In the genomic region with DNA sequence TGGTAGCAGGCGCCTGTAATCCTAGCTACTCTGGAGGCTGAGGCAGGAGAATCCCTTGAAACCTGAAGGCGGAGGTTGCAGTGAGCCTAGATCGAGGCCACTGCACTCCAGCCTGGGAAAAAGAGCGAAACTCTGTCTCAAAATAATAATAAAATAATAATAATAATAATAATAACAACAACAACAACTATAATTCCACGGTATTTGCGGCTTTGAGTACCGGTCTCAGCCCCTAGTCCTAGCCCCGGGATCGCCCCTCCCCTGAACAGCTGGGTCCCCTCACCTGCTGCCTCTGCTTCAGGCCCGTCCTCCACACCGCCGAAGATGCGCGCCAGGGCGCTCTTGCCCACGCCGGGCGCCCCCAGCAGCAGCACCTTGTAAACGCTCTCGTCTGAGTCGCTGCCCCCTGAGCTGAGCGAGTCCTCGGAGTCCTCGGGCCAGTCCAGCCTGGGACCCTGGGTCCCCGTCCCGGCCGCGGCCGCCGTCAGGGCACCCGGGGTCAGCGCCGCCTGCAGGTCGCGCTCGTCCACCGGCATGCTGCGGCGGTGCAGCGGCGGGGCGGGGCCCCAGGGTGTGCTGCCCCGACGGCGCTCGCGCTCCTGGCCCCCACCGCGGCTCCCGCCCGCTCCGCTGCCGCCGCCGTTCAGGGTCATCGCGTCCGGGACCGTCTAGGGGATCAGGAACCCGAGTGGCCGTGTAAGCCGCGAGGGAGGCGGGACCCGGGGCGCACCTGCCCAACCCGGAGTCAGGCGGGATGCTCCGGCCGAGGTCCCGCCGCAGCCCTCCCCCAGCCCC, we compare ENCODE assay signal across 8 cellular contexts. TPM values are rescaled to one million over a fixed set of nuclear protein-coding genes. Genes with fewer than 3 reads are reported as not detected.
DNase-seq lines count a peak whose midpoint lies in the region; ATAC-seq and TF ChIP-seq lines count a peak whose summit lies in the region.

No MANE protein-coding gene starts in this region.

- H3F3A ChIP-seq in DOHH2 (ENCODE audit: control insufficient read depth, insufficient read depth), result 0 out of 2 replicates have a peak, but pooled peaks cover 3% of the 10 kb centered on the region

- H3K27ac ChIP-seq in DOHH2 (ENCODE audit: low read depth, low read length) (no peak overlapping the region), HUES48 (ENCODE audit: low read depth, low read length) (no peak overlapping the region), rectal smooth muscle tissue (ENCODE audit: low read depth, low read length) (peak overlapping the region; percentile 87)

- H3K4me3 ChIP-seq in DOHH2 (ENCODE audit: low read length), result no peak overlapping the region
- H3K4me3 ChIP-seq in HUES48 (ENCODE audit: low read depth, low read length), result peak overlapping the region; percentile 59
- peak overlapping the region; percentile 68 for H3K4me3 ChIP-seq in rectal smooth muscle tissue (ENCODE audit: low read length)

- H3K4me2 ChIP-seq in DOHH2 (ENCODE audit: low read length), result no peak overlapping the region

- TF ChIP-seq CTCF in DOHH2 (IDR thresholded peaks at IDR 0.05; ENCODE audit: low read depth, low read length, poor library complexity, severe bottlenecking), result peak; percentile 21

- no peak overlapping the region for H3K9ac ChIP-seq in HUES48 (ENCODE audit: low read depth, low read length)
- H3K9ac ChIP-seq in rectal smooth muscle tissue (ENCODE audit: low read length), result no peak overlapping the region

- H3K9me3 ChIP-seq in DOHH2 (ENCODE audit: control insufficient read depth, insufficient read depth, low read length) (no peaks in the 10 kb centered on the region), HUES48 (ENCODE audit: control insufficient read depth, insufficient read depth, low read length) (no peaks in the 10 kb centered on the region)

- H3K9me3 Mint-ChIP-seq in activated T-helper 2 cell treated with anti-CD3 and anti-CD28 coated beads, Interferon-gamma antibody, Interleukin-2, Interleukin-4, amounts not matched to agents 10 μg/mL and 5 μg/mL and 100 μg/mL, durations not matched to agents 14 hours and 24 hours and 36 hours, result no peaks in the 10 kb centered on the region

- H3K27me3 ChIP-seq in DOHH2 (ENCODE audit: control insufficient read depth, low read length), result peaks cover 45% of the 10 kb centered on the region
- peaks cover 48% of the 10 kb centered on the region for H3K27me3 ChIP-seq in HUES48 (ENCODE audit: control insufficient read depth, insufficient read depth, low read length)
- no peaks in the 10 kb centered on the region for H3K27me3 ChIP-seq in rectal smooth muscle tissue (ENCODE audit: control insufficient read depth, insufficient read depth, low read length)

- ATAC-seq in HG02588 (IDR thresholded peaks at IDR 0.05; ENCODE audit: unreplicated experiment), result no peak

- peak overlapping the region; percentile 13 for H3K4me3 Mint-ChIP-seq in activated T-helper 2 cell treated with anti-CD3 and anti-CD28 coated beads, Interferon-gamma antibody, Interleukin-2, Interleukin-4, amounts not matched to agents 10 μg/mL and 5 μg/mL and 100 μg/mL, durations not matched to agents 14 hours and 24 hours and 36 hours (ENCODE audit: low read depth)

- peaks cover 36% of the 10 kb centered on the region for H3K27me3 Mint-ChIP-seq in activated T-helper 2 cell treated with anti-CD3 and anti-CD28 coated beads, Interferon-gamma antibody, Interleukin-2, Interleukin-4, amounts not matched to agents 10 μg/mL and 5 μg/mL and 100 μg/mL, durations not matched to agents 14 hours and 24 hours and 36 hours (ENCODE audit: low read depth)

- H3K4me1 ChIP-seq in DOHH2 (ENCODE audit: control insufficient read depth, low read length), result no peaks in the 10 kb centered on the region
- no peaks in the 10 kb centered on the region; the same call in 1 of the 2 replicates for H3K4me1 ChIP-seq in HUES48 (ENCODE audit: control insufficient read depth, insufficient read depth, low read length)
- H3K4me1 ChIP-seq in rectal smooth muscle tissue (ENCODE audit: control insufficient read depth, insufficient read depth, low read length), result peaks cover 12% of the 10 kb centered on the region

- H3K79me2 ChIP-seq in DOHH2 (ENCODE audit: control insufficient read depth, low read length), result no peaks in the 10 kb centered on the region

- peaks cover 20% of the 10 kb centered on the region for H3K4me1 Mint-ChIP-seq in activated T-helper 2 cell treated with anti-CD3 and anti-CD28 coated beads, Interferon-gamma antibody, Interleukin-2, Interleukin-4, amounts not matched to agents 10 μg/mL and 5 μg/mL and 100 μg/mL, durations not matched to agents 14 hours and 24 hours and 36 hours (ENCODE audit: low read depth)

- no peak overlapping the region for H3K27ac Mint-ChIP-seq in activated T-helper 2 cell treated with anti-CD3 and anti-CD28 coated beads, Interferon-gamma antibody, Interleukin-2, Interleukin-4, amounts not matched to agents 10 μg/mL and 5 μg/mL and 100 μg/mL, durations not matched to agents 14 hours and 24 hours and 36 hours

- H3K36me3 Mint-ChIP-seq in activated T-helper 2 cell treated with anti-CD3 and anti-CD28 coated beads, Interferon-gamma antibody, Interleukin-2, Interleukin-4, amounts not matched to agents 10 μg/mL and 5 μg/mL and 100 μg/mL, durations not matched to agents 14 hours and 24 hours and 36 hours (ENCODE audit: low read depth), result no peaks in the 10 kb centered on the region

- DNase-seq in activated T-helper 2 cell treated with anti-CD3 and anti-CD28 coated beads, Interferon-gamma antibody, Interleukin-2, Interleukin-4, amounts not matched to agents 10 μg/mL and 5 μg/mL and 100 μg/mL, durations not matched to agents 14 hours and 24 hours and 36 hours (ENCODE audit: low spot score), result peak; percentile 29
- DNase-seq in glomerular visceral epithelial cell (ENCODE audit: extremely low spot score) (peak; percentile 50), DMS79 (lab: John Stamatoyannopoulos, UW) (no peak), epidermal melanocyte (ENCODE audit: insufficient read length, low spot score) (no peak)

- H3K36me3 ChIP-seq in DOHH2 (ENCODE audit: control insufficient read depth, low read length) (no peaks in the 10 kb centered on the region), HUES48 (ENCODE audit: control insufficient read depth, insufficient read depth, low read length) (no peaks in the 10 kb centered on the region), rectal smooth muscle tissue (ENCODE audit: control insufficient read depth, insufficient read depth, low read length) (no peaks in the 10 kb centered on the region)

- H4K20me1 ChIP-seq in DOHH2 (ENCODE audit: control insufficient read depth, insufficient read depth, low read depth, low read length), result no peaks in the 10 kb centered on the region

- intact Hi-C loops in activated T-helper 2 cell treated with anti-CD3 and anti-CD28 coated beads, Interferon-gamma antibody, Interleukin-2, Interleukin-4, amounts not matched to agents 10 μg/mL and 5 μg/mL and 100 μg/mL, durations not matched to agents 14 hours and 24 hours and 36 hours (cut with micrococcal nuclease), result loop anchor here (5.0 kb wide), 2 partner anchors 42 to 92 kb away; a partner anchor contains a TSS

- H3K9me2 ChIP-seq in DOHH2 (replicated peaks; ENCODE audit: control insufficient read depth, low read length), result no peaks in the 10 kb centered on the region

RNA-seq across cellular contexts. Expression of a gene that starts 0.6 kb away (rescaled TPM):
- 1.2 and 1.8 TPM in 2 replicates for total RNA-seq in activated T-helper 2 cell treated with anti-CD3 and anti-CD28 coated beads, Interferon-gamma antibody, Interleukin-2, Interleukin-4, amounts not matched to agents 10 μg/mL and 5 μg/mL and 100 μg/mL, durations not matched to agents 14 hours and 24 hours and 36 hours

RNA-seq across cellular contexts. Expression of a gene that starts 6.0 kb away (rescaled TPM):
- not detected in 2 replicates for total RNA-seq in activated T-helper 2 cell treated with anti-CD3 and anti-CD28 coated beads, Interferon-gamma antibody, Interleukin-2, Interleukin-4, amounts not matched to agents 10 μg/mL and 5 μg/mL and 100 μg/mL, durations not matched to agents 14 hours and 24 hours and 36 hours

RNA-seq across cellular contexts. Expression of a gene that starts 9.5 kb away (rescaled TPM):
- total RNA-seq in activated T-helper 2 cell treated with anti-CD3 and anti-CD28 coated beads, Interferon-gamma antibody, Interleukin-2, Interleukin-4, amounts not matched to agents 10 μg/mL and 5 μg/mL and 100 μg/mL, durations not matched to agents 14 hours and 24 hours and 36 hours, result 161 and 165 TPM in 2 replicates

RNA-seq across cellular contexts. Expression of a gene that starts 10.6 kb away (rescaled TPM):
- total RNA-seq in activated T-helper 2 cell treated with anti-CD3 and anti-CD28 coated beads, Interferon-gamma antibody, Interleukin-2, Interleukin-4, amounts not matched to agents 10 μg/mL and 5 μg/mL and 100 μg/mL, durations not matched to agents 14 hours and 24 hours and 36 hours, result 35.3 and 36.8 TPM in 2 replicates

RNA-seq across cellular contexts. Expression of a gene that starts 36.3 kb away (rescaled TPM):
- total RNA-seq in activated T-helper 2 cell treated with anti-CD3 and anti-CD28 coated beads, Interferon-gamma antibody, Interleukin-2, Interleukin-4, amounts not matched to agents 10 μg/mL and 5 μg/mL and 100 μg/mL, durations not matched to agents 14 hours and 24 hours and 36 hours, result 9.4 and 10.6 TPM in 2 replicates

Comparison
In these comparisons a context has a peak if more than half of its experiments do, and no peak if none do; other contexts are left out.
1. DNase-seq: peak in activated T-helper 2 cell treated with anti-CD3 and anti-CD28 coated beads, Interferon-gamma antibody, Interleukin-2, Interleukin-4, amounts not matched to agents 10 μg/mL and 5 μg/mL and 100 μg/mL, durations not matched to agents 14 hours and 24 hours and 36 hours (single experiment) and glomerular visceral epithelial cell (single experiment); none in DMS79 (single experiment) and epidermal melanocyte (single experiment).